In the genomic region with DNA sequence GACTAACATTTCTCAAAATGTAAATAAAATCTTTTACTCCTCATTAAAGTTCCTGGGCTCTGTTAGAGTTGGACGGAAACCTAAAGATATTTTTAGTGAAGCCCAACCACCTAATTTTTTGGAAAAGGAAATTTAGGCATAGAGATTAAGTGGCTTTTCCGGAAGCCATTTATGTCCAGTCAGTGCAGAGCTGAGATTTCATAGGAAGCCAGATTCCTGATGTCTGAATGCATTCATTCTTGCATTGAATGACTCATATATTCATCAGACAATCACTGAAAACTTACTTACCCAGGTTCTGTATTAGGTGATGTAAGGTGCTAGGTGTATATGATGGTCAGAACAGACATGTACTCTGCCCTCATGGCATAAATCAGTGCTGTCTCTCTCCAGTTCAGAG, we compare ENCODE assay signal across 2 cellular contexts.
TF ChIP-seq lines count a peak whose summit lies in the region.

No MANE protein-coding gene starts in this region.

TF ChIP-seq in HEK293, 187 proteins besides CTCF, POLR2A, EP300 and RAD21:
- TF ChIP-seq, protein P1, sequence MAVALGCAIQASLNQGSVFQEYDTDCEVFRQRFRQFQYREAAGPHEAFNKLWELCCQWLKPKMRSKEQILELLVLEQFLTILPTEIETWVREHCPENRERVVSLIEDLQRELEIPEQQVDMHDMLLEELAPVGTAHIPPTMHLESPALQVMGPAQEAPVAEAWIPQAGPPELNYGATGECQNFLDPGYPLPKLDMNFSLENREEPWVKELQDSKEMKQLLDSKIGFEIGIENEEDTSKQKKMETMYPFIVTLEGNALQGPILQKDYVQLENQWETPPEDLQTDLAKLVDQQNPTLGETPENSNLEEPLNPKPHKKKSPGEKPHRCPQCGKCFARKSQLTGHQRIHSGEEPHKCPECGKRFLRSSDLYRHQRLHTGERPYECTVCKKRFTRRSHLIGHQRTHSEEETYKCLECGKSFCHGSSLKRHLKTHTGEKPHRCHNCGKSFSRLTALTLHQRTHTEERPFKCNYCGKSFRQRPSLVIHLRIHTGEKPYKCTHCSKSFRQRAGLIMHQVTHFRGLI (tag by site-specific recombination; IDR thresholded peaks at IDR 0.05), result 0 out of 2 replicates have a peak, but pooled peaks have one; percentile 42
- no peak for TF ChIP-seq BCL11B (tag by site-specific recombination; IDR thresholded peaks at IDR 0.05; ENCODE audit: low read depth)

TF ChIP-seq in K562, 482 proteins besides CTCF, POLR2A, EP300 and RAD21 (continued from another document):
- TF ChIP-seq, protein P2, sequence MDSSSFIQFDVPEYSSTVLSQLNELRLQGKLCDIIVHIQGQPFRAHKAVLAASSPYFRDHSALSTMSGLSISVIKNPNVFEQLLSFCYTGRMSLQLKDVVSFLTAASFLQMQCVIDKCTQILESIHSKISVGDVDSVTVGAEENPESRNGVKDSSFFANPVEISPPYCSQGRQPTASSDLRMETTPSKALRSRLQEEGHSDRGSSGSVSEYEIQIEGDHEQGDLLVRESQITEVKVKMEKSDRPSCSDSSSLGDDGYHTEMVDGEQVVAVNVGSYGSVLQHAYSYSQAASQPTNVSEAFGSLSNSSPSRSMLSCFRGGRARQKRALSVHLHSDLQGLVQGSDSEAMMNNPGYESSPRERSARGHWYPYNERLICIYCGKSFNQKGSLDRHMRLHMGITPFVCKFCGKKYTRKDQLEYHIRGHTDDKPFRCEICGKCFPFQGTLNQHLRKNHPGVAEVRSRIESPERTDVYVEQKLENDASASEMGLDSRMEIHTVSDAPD (CRISPR knock-in tag; IDR thresholded peaks at IDR 0.05), result no peak
- no peak for TF ChIP-seq CBX3 (IDR thresholded peaks at IDR 0.05; ENCODE audit: borderline replicate concordance in 1 of 2, low read length in 2 of 2)
- no peak for TF ChIP-seq SMARCE1 (IDR thresholded peaks at IDR 0.05)
- TF ChIP-seq KDM1A (IDR thresholded peaks at IDR 0.05), result peak; percentile 73 to 78
